Comparison of ENCODE assay signal across 21 cellular contexts in genomic region chr22:23274891-23275694, GRCh38.
"Had no signal": no experiment of that assay in that cellular context is flagged by ENCODE, and none has a peak within 500 bp of the region (broad histone marks: within the 10 kb centered on the region; RNA-seq: fewer than 3 reads in every experiment).

No MANE protein-coding gene starts in this region.

- H3K27ac Mint-ChIP-seq: activated CD4-positive, alpha-beta memory T cell treated with anti-CD3 and anti-CD28 coated beads for 36 hours; activated CD4-positive, alpha-beta T cell treated with anti-CD3 and anti-CD28 coated beads for 36 hours; activated CD8-positive, alpha-beta memory T cell treated with anti-CD3 and anti-CD28 coated beads, Interleukin-2, amount 10 ng/mL, durations not matched to agents 7 days and 5 days; activated naive CD4-positive, alpha-beta T cell treated with anti-CD3 and anti-CD28 coated beads for 36 hours; activated naive CD8-positive, alpha-beta T cell treated with anti-CD3 and anti-CD28 coated beads, Interleukin-2, amount 50 U/mL, for 24 hours; stimulated activated memory B cell treated with anti-CD40 and anti-IgM and Interleukin-4, amounts not matched to agents 10 μg/mL and 1 μg/mL and 100 μg/mL, for 72 hours; type B pancreatic cell had no signal

- ATAC-seq: activated CD4-positive, alpha-beta T cell treated with anti-CD3 and anti-CD28 coated beads for 36 hours; activated CD8-positive, alpha-beta memory T cell treated with anti-CD3 and anti-CD28 coated beads, Interleukin-2, amount 10 ng/mL, durations not matched to agents 7 days and 5 days; activated naive CD8-positive, alpha-beta T cell treated with anti-CD3 and anti-CD28 coated beads, Interleukin-2, amount 50 U/mL, for 24 hours; naive thymus-derived CD8-positive, alpha-beta T cell; pancreas; sciatic nerve; stimulated activated memory B cell treated with anti-CD40 and anti-IgM and Interleukin-4, amounts not matched to agents 10 μg/mL and 1 μg/mL and 100 μg/mL, for 72 hours had no signal

- DNase-seq: activated CD4-positive, alpha-beta memory T cell treated with anti-CD3 and anti-CD28 coated beads for 36 hours; activated CD4-positive, alpha-beta T cell treated with anti-CD3 and anti-CD28 coated beads for 36 hours; activated CD8-positive, alpha-beta memory T cell treated with anti-CD3 and anti-CD28 coated beads, Interleukin-2, amount 10 ng/mL, durations not matched to agents 7 days and 5 days; activated naive CD4-positive, alpha-beta T cell treated with anti-CD3 and anti-CD28 coated beads for 36 hours; activated naive CD8-positive, alpha-beta T cell treated with anti-CD3 and anti-CD28 coated beads, Interleukin-2, amount 50 U/mL, for 24 hours; central memory CD4-positive, alpha-beta T cell; colonic mucosa; kidney glomerular epithelial cell; mesenchymal stem cell; naive thymus-derived CD8-positive, alpha-beta T cell; pancreas; stimulated activated CD4-positive, alpha-beta T cell treated with anti-CD3 and anti-CD28 coated beads, Interleukin-4, amount 100 ng/mL, for 24 hours; T-helper 2 cell; testis had no signal

- H3K4me3 Mint-ChIP-seq: activated CD4-positive, alpha-beta memory T cell treated with anti-CD3 and anti-CD28 coated beads for 36 hours; activated CD4-positive, alpha-beta T cell treated with anti-CD3 and anti-CD28 coated beads for 36 hours; activated CD8-positive, alpha-beta memory T cell treated with anti-CD3 and anti-CD28 coated beads, Interleukin-2, amount 10 ng/mL, durations not matched to agents 7 days and 5 days; activated naive CD4-positive, alpha-beta T cell treated with anti-CD3 and anti-CD28 coated beads for 36 hours; activated naive CD8-positive, alpha-beta T cell treated with anti-CD3 and anti-CD28 coated beads, Interleukin-2, amount 50 U/mL, for 24 hours; brain; naive thymus-derived CD8-positive, alpha-beta T cell; stimulated activated memory B cell treated with anti-CD40 and anti-IgM and Interleukin-4, amounts not matched to agents 10 μg/mL and 1 μg/mL and 100 μg/mL, for 72 hours; type B pancreatic cell had no signal

- H3K9me3 ChIP-seq: colonic mucosa, pancreas, testis had no signal

- H3K27me3 ChIP-seq: colonic mucosa, pancreas, testis had no signal

- H3K27ac ChIP-seq: colonic mucosa, pancreas, testis, VCaP had no signal

- H3K27me3 Mint-ChIP-seq: activated CD4-positive, alpha-beta memory T cell treated with anti-CD3 and anti-CD28 coated beads for 36 hours; activated CD4-positive, alpha-beta T cell treated with anti-CD3 and anti-CD28 coated beads for 36 hours; activated CD8-positive, alpha-beta memory T cell treated with anti-CD3 and anti-CD28 coated beads, Interleukin-2, amount 10 ng/mL, durations not matched to agents 7 days and 5 days; activated naive CD8-positive, alpha-beta T cell treated with anti-CD3 and anti-CD28 coated beads, Interleukin-2, amount 50 U/mL, for 24 hours; naive thymus-derived CD8-positive, alpha-beta T cell; stimulated activated memory B cell treated with anti-CD40 and anti-IgM and Interleukin-4, amounts not matched to agents 10 μg/mL and 1 μg/mL and 100 μg/mL, for 72 hours; type B pancreatic cell had no signal

- H3K9me3 Mint-ChIP-seq: activated CD4-positive, alpha-beta memory T cell treated with anti-CD3 and anti-CD28 coated beads for 36 hours; activated naive CD4-positive, alpha-beta T cell treated with anti-CD3 and anti-CD28 coated beads for 36 hours; activated naive CD8-positive, alpha-beta T cell treated with anti-CD3 and anti-CD28 coated beads, Interleukin-2, amount 50 U/mL, for 24 hours; brain; naive thymus-derived CD8-positive, alpha-beta T cell; stimulated activated memory B cell treated with anti-CD40 and anti-IgM and Interleukin-4, amounts not matched to agents 10 μg/mL and 1 μg/mL and 100 μg/mL, for 72 hours; type B pancreatic cell had no signal

- FAIRE-seq: frontal cortex, pancreas had no signal

- H3K36me3 Mint-ChIP-seq: activated CD8-positive, alpha-beta memory T cell treated with anti-CD3 and anti-CD28 coated beads, Interleukin-2, amount 10 ng/mL, durations not matched to agents 7 days and 5 days had no signal

- H3K4me3 ChIP-seq: colonic mucosa, pancreas, smooth muscle cell, testis had no signal
